ENCODE assay signal across 14 cellular contexts in the genomic region with DNA sequence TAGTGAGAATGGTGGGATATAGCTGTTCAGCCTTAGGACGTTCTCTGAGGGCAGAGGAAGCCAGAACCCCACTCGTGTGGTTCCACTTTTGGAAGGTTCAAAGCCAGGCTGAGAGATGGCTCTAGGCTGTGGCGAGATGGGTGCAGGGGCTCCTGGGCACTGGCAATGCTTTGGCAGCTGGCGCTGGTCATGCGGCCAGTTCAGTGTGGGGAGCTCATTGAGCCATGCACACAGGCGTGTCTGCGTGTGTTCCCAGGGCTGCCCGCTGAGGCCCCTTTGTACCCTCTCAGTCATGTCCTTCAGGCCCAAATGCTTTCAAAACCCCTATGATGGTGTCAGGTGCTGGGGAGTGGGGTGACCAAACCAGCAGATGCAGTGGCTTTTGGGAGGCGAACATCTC. TPM values are rescaled to one million over a fixed set of nuclear protein-coding genes. Genes with fewer than 3 reads are reported as not detected.
A peak's percentile ranks its signal among the peaks of the same experiment; 100 is the strongest.
DNase-seq lines count a peak whose midpoint lies in the region; ATAC-seq, FAIRE-seq and TF ChIP-seq lines count a peak whose summit lies in the region.
"Had no signal": no experiment of that assay in that cellular context is flagged by ENCODE, and none has a peak within 500 bp of the region (broad histone marks: within the 10 kb centered on the region; RNA-seq: fewer than 3 reads in every experiment).

No MANE protein-coding gene starts in this region.

- no peak for FAIRE-seq in K562 (lab: Jason Lieb, UNC)

- H3K27me3 ChIP-seq in K562 (ENCODE audit: control insufficient read depth in 2 of 2, insufficient read depth in 2 of 2, low read length in 2 of 2) (no peaks in the 10 kb centered on the region), psoas muscle (ENCODE audit: insufficient read depth in 3 of 3, low read length in 2 of 3) (no peaks in the 10 kb centered on the region)
- H3K27me3 ChIP-seq: hepatocyte had no signal

- H3K4me3 Mint-ChIP-seq in activated naive CD4-positive, alpha-beta T cell treated with anti-CD3 and anti-CD28 coated beads for 36 hours, result peak overlapping the region; percentile 85

- H3K79me2 ChIP-seq in K562 (ENCODE audit: control insufficient read depth, insufficient read depth, low read length), result peaks cover 16% of the 10 kb centered on the region

- H3K9ac ChIP-seq in K562 (ENCODE audit: insufficient read depth in 1 of 2, low read depth in 2 of 2, low read length in 2 of 2), result peak overlapping the region in 1 of 2 experiments; percentile 4; a peak in 1 of 4 replicates

- peaks cover 7% of the 10 kb centered on the region for H3K9me3 ChIP-seq in K562 (replicated peaks; ENCODE audit: control insufficient read depth, insufficient read depth, low read depth, low read length)
- H3K9me3 ChIP-seq in psoas muscle, result no peaks in the 10 kb centered on the region

- no TSS peak for BruUV-seq in K562 (replicated peaks; lab: Mats Ljungman, UMichigan)

- no peak for TF ChIP-seq RAD21 in K562 (CRISPR knock-in tag; conservative IDR thresholded peaks at IDR 0.05 in 1 of 2, IDR thresholded peaks at IDR 0.05 in 1 of 2)

- no peaks in the 10 kb centered on the region for H3K9me1 ChIP-seq in K562 (ENCODE audit: control insufficient read depth, insufficient read depth, low read length)

- in situ Hi-C loops in K562 (cut with MboI), result no loop called here

- 100% methylated on average over 7 of the region's 9 CpGs for WGBS in K562 (ENCODE audit: insufficient coverage, low coverage, missing lambda C conversion rate)
- WGBS in psoas muscle, 3 donors, result 88 to 94% (median 92%) methylated on average over 9 of the region's 9 CpGs

- CTCF ChIA-PET in activated naive CD4-positive, alpha-beta T cell treated with anti-CD3 and anti-CD28 coated beads for 36 hours (lab: Charles Lee), result no interaction called here
- CTCF ChIA-PET in K562 (lab: Yijun Ruan, JAX; ENCODE audit: low intra/inter-chr PET ratio), result no interaction called here

- no peak overlapping the region for H3K27ac Mint-ChIP-seq in activated naive CD4-positive, alpha-beta T cell treated with anti-CD3 and anti-CD28 coated beads for 36 hours

- no peak overlapping the region for H3K27ac ChIP-seq in K562 (ENCODE audit: extremely low read depth, low read depth, low read length)
- H3K27ac ChIP-seq in psoas muscle, result no peak overlapping the region
- H3K27ac ChIP-seq: hepatocyte had no signal

- no peaks in the 10 kb centered on the region for H4K20me1 ChIP-seq in K562 (replicated peaks; ENCODE audit: control insufficient read depth, insufficient read depth, low read length)

- intact Hi-C loops in activated naive CD4-positive, alpha-beta T cell treated with anti-CD3 and anti-CD28 coated beads for 36 hours (cut with micrococcal nuclease), result no loop called here
- intact Hi-C loops in K562 (cut with micrococcal nuclease), result no loop called here
- intact Hi-C loops in psoas muscle (cut with DNase I), result no loop called here

- H3K4me1 Mint-ChIP-seq in activated naive CD4-positive, alpha-beta T cell treated with anti-CD3 and anti-CD28 coated beads for 36 hours (ENCODE audit: low read depth), result peaks cover 42% of the 10 kb centered on the region

- H3K27me3 Mint-ChIP-seq in activated naive CD4-positive, alpha-beta T cell treated with anti-CD3 and anti-CD28 coated beads for 36 hours (ENCODE audit: low read depth), result no peaks in the 10 kb centered on the region

- ATAC-seq in K562 (no peak), psoas muscle (no peak), HG02763 (IDR thresholded peaks at IDR 0.05; ENCODE audit: unreplicated experiment) (no peak), GM21381 (IDR thresholded peaks at IDR 0.05; ENCODE audit: unreplicated experiment) (no peak)

- TF ChIP-seq POLR2A in NB4 (IDR thresholded peaks at IDR 0.05; ENCODE audit: extremely low read depth, insufficient read length) (no peak), K562 (conservative IDR thresholded peaks at IDR 0.05) (no peak)

- no peak for TF ChIP-seq CTCF in NB4 (IDR thresholded peaks at IDR 0.05; ENCODE audit: low read depth, low read length)
- no peak for TF ChIP-seq CTCF in K562 (IDR thresholded peaks at IDR 0.05 in 2 of 3, conservative IDR thresholded peaks at IDR 0.05 in 1 of 3; ENCODE audit: insufficient read depth in 2 of 3, low read depth in 1 of 3, low read length in 3 of 3)
- TF ChIP-seq CTCF in psoas muscle (IDR thresholded peaks at IDR 0.05), result no peak

- H3K36me3 Mint-ChIP-seq in activated naive CD4-positive, alpha-beta T cell treated with anti-CD3 and anti-CD28 coated beads for 36 hours (ENCODE audit: low read depth), result peaks cover 34% of the 10 kb centered on the region

- 0 out of 2 replicates have a peak overlapping the region, but pooled peaks have one; percentile 79 for H3K4me2 ChIP-seq in K562 (ENCODE audit: insufficient read depth, low read length)

- no peak for DNase-seq in activated naive CD4-positive, alpha-beta T cell treated with anti-CD3 and anti-CD28 coated beads for 36 hours
- DNase-seq in activated naive CD4-positive, alpha-beta T cell treated with Interleukin-2 at 50 U/mL for 16 hours, result no peak
- DNase-seq in NB4 (ENCODE audit: low read depth), result no peak
- DNase-seq in K562 (ENCODE audit: extremely low read depth in 1 of 4, low spot score in 3 of 4), result no peak
- no peak for DNase-seq in psoas muscle
- no peak for DNase-seq in iPS-NIHi7 (ENCODE audit: extremely low spot score)
- DNase-seq: central memory CD4-positive, alpha-beta T cell; NCI-H1417; NCI-H524 treated with DMSO at 0.1 percent for 48 hours; stimulated activated CD4-positive, alpha-beta T cell treated with anti-CD3 and anti-CD28 coated beads, Interleukin-2, amount 100 ng/mL, for 48 hours; stimulated activated naive CD4-positive, alpha-beta T cell treated with Interleukin-2 at 50 U/mL for 16 hours had no signal

- H3K4me3 ChIP-seq in NB4 (ENCODE audit: low read depth, low read length) (peak overlapping the region; percentile 69), K562 (no peak overlapping the region), psoas muscle (peak overlapping the region; percentile 98)

- no peak for TF ChIP-seq EP300 in K562 (IDR thresholded peaks at IDR 0.05; ENCODE audit: low read length)

- H3K9me3 Mint-ChIP-seq in activated naive CD4-positive, alpha-beta T cell treated with anti-CD3 and anti-CD28 coated beads for 36 hours, result peaks cover 27% of the 10 kb centered on the region

- POLR2A ChIA-PET in K562 (lab: Yijun Ruan, JAX), result interaction anchor here (1.4 kb wide), 1 partner anchor 9 kb away, joined by 5 read pairs; no protein-coding TSS in a partner anchor

- H3K36me3 ChIP-seq in K562 (ENCODE audit: control insufficient read depth, insufficient read depth, low read length) (peaks cover 21% of the 10 kb centered on the region; the same call in 2 of the 3 replicates), psoas muscle (ENCODE audit: insufficient read depth in 1 of 2, low read depth in 1 of 2) (peaks cover 0 to 17% of the 10 kb centered on the region in 2 donors)

- peaks cover 5 to 41% of the 10 kb centered on the region in 2 experiments; a peak in 4 of 5 replicates for H3K4me1 ChIP-seq in K562 (replicated peaks in 1 of 2; ENCODE audit: control insufficient read depth in 2 of 2, insufficient read depth in 2 of 2, low read length in 2 of 2)
- peaks cover 18% of the 10 kb centered on the region for H3K4me1 ChIP-seq in psoas muscle

- no peak overlapping the region for H2AFZ ChIP-seq in K562 (ENCODE audit: low read depth, low read length)
- H2AFZ ChIP-seq: hepatocyte had no signal

RNA-seq across cellular contexts. Expression of gene TEX22, which starts 1.7 kb away (rescaled TPM):
- 1 to 10 TPM; 2.0 to 2.6 TPM for total RNA-seq in activated naive CD4-positive, alpha-beta T cell treated with anti-CD3 and anti-CD28 coated beads for 36 hours
- total RNA-seq in K562 (2011; cell fraction: chromatin; rRNA removed; ENCODE audit: low replicate concordance), result 2.3 and 5.1 TPM in 2 replicates
- total RNA-seq in K562 (2011; cell fraction: nucleolus; rRNA removed), result 2.6 and 3.8 TPM in 2 replicates
- total RNA-seq in K562 (2011; cell fraction: nucleoplasm; rRNA removed), result 1.9 and 2.6 TPM in 2 replicates
- 0.04 and 0.05 TPM in 2 replicates for total RNA-seq in K562 (2014; rRNA removed)
- 0.06 and 0.55 TPM in 2 replicates for total RNA-seq in K562 (2014; rRNA removed; fragmentation: Illumina TruSeq; extraction: Trizol)
- total RNA-seq in K562 (2015; rRNA removed; fragmentation: Illumina TruSeq; extraction: Trizol), result 0.14 and 0.45 TPM in 2 replicates
- total RNA-seq in K562 (2021), result 1.0 and 1.7 TPM in 2 replicates
- polyA plus RNA-seq in K562 (2011; rRNA removed), result 0.31 and 0.50 TPM in 2 replicates
- 0.22 and 0.66 TPM in 2 replicates for polyA plus RNA-seq in K562 (2011; cell fraction: cytosol; rRNA removed)
- polyA plus RNA-seq in K562 (2011; cell fraction: nucleus; rRNA removed), result 3.7 and 7.3 TPM in 2 replicates
- polyA plus RNA-seq in K562 (2012), result 0.14 and 0.36 TPM in 2 replicates
- 0.04 and 0.14 TPM in 2 replicates for polyA plus RNA-seq in K562 (2014; fragmentation: Illumina TruSeq; extraction: Trizol)
- polyA plus RNA-seq in K562 (2014; fragmentation: Nextera tagmentation; extraction: Ambion mirVana), result not detected
- 0.18 and 0.23 TPM in 2 replicates for polyA plus RNA-seq in K562 (2014; rRNA removed)
- 0.11 and 0.12 TPM in 2 replicates for polyA minus RNA-seq in K562 (2011; rRNA and poly(A)+ RNA removed)
- polyA minus RNA-seq in K562 (2011; cell fraction: cytosol; rRNA and poly(A)+ RNA removed), result not detected in 2 replicates
- 0.56 and 0.94 TPM in 2 replicates for polyA minus RNA-seq in K562 (2011; cell fraction: nucleus; rRNA and poly(A)+ RNA removed)
- total RNA-seq in psoas muscle, result under 1 TPM in 3 of 4 donors, not detected in 1; 0.34 to 0.75 (median 0.39) TPM
- polyA plus RNA-seq in psoas muscle, result under 1 TPM in 2 of 3 donors, not detected in 1; 0.10 to 0.13 TPM
- total RNA-seq: hepatocyte had no signal

RNA-seq across cellular contexts. Expression of gene MTA1, which starts 19.6 kb away (rescaled TPM):
- 100 to 1,000 TPM; 106 to 115 TPM for total RNA-seq in activated naive CD4-positive, alpha-beta T cell treated with anti-CD3 and anti-CD28 coated beads for 36 hours
- total RNA-seq in K562 (2011; cell fraction: chromatin; rRNA removed; ENCODE audit: low replicate concordance), result 154 and 390 TPM in 2 replicates
- total RNA-seq in K562 (2011; cell fraction: nucleolus; rRNA removed), result 257 and 271 TPM in 2 replicates
- 138 and 156 TPM in 2 replicates for total RNA-seq in K562 (2011; cell fraction: nucleoplasm; rRNA removed)
- total RNA-seq in K562 (2014; rRNA removed) (48.1 and 61.0 TPM in 2 replicates), K562 (2014; rRNA removed; fragmentation: Illumina TruSeq; extraction: Trizol) (11.6 and 12.2 TPM in 2 replicates), K562 (2015; rRNA removed; fragmentation: Illumina TruSeq; extraction: Trizol) (32.3 and 33.4 TPM in 2 replicates), K562 (2021) (107 and 118 TPM in 2 replicates), psoas muscle (10 to 100 TPM; 41.1 to 48.6 (median 45.1) TPM)
- polyA plus RNA-seq in K562 (2011; rRNA removed) (47.7 and 58.6 TPM in 2 replicates), K562 (2014; fragmentation: Illumina TruSeq; extraction: Trizol) (29.5 and 45.4 TPM in 2 replicates), K562 (2014; fragmentation: Nextera tagmentation; extraction: Ambion mirVana) (under 1 TPM; 0.13 to 0.14 TPM), K562 (2014; rRNA removed) (90.0 and 103 TPM in 2 replicates), psoas muscle (10 to 100 TPM; 22.6 to 32.8 (median 25.5) TPM)
- 31.6 and 47.1 TPM in 2 replicates for polyA plus RNA-seq in K562 (2011; cell fraction: cytosol; rRNA removed)
- polyA plus RNA-seq in K562 (2011; cell fraction: nucleus; rRNA removed), result 383 and 622 TPM in 2 replicates
- 74.0 and 91.7 TPM in 2 replicates for polyA plus RNA-seq in K562 (2012)
- polyA minus RNA-seq in K562 (2011; rRNA and poly(A)+ RNA removed), result 13.9 and 22.6 TPM in 2 replicates
- 69.0 and 80.6 TPM in 2 replicates for polyA minus RNA-seq in K562 (2011; cell fraction: cytosol; rRNA and poly(A)+ RNA removed)
- polyA minus RNA-seq in K562 (2011; cell fraction: nucleus; rRNA and poly(A)+ RNA removed), result 102 and 104 TPM in 2 replicates
